ENCODE assay signal across 18 cellular contexts in the genomic region with DNA sequence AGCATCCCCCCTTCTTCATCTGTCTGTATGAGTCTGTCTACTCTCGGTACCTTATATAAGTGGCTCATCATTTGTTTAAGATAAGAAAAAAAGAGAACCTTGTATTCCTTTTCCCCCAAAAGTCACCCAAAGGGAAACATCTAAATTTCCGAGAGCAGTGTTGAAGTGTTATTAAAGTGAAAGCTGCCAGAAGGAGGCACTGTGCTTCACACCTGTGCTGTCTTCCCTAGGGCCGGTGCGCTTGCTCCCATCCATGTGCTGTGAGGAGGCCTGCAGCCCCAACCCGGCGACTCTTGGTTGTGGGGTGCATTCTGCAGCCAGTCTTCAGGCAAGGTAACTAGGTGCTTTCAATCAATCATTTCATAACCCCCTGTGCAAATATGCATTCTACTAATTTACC.
A peak's percentile ranks its signal among the peaks of the same experiment; 100 is the strongest.
DNase-seq lines count a peak whose midpoint lies in the region; ATAC-seq, FAIRE-seq and TF ChIP-seq lines count a peak whose summit lies in the region.
"Had no signal": no experiment of that assay in that cellular context is flagged by ENCODE, and none has a peak within 500 bp of the region (broad histone marks: within the 10 kb centered on the region; RNA-seq: fewer than 3 reads in every experiment).

No MANE protein-coding gene starts in this region.

- no peak for TF ChIP-seq POLR2A in A549 (IDR thresholded peaks at IDR 0.05; ENCODE audit: low read length)

- H3K9me2 ChIP-seq in OCI-LY1 (ENCODE audit: low read depth, low read length): no peaks in the 10 kb centered on the region
- H3K9me2 ChIP-seq in hepatocyte (replicated peaks; ENCODE audit: insufficient read depth): no peaks in the 10 kb centered on the region

- H3K4me2 ChIP-seq in A549 (no peak overlapping the region), OCI-LY1 (ENCODE audit: low read length) (no peak overlapping the region), hepatocyte (no peak overlapping the region)

- H3K4me1 ChIP-seq in A549 (no peaks in the 10 kb centered on the region), OCI-LY1 (ENCODE audit: insufficient read depth, low read length, severe bottlenecking) (no peaks in the 10 kb centered on the region), hepatocyte (ENCODE audit: insufficient read depth) (peaks cover 6% of the 10 kb centered on the region)
- H3K4me1 ChIP-seq: breast epithelium had no signal

- POLR2A ChIA-PET in A549 (lab: Yijun Ruan, JAX): no interaction called here

- ATAC-seq in A549 (0 out of 6 replicates have a peak, but pooled peaks of 1 of the 2 experiments have one; percentile 33), GM21737 (IDR thresholded peaks at IDR 0.05; ENCODE audit: unreplicated experiment) (no peak), HG02571 (IDR thresholded peaks at IDR 0.05; ENCODE audit: unreplicated experiment) (no peak), HG03159 (IDR thresholded peaks at IDR 0.05; ENCODE audit: unreplicated experiment) (no peak)
- ATAC-seq: upper lobe of right lung had no signal

- TF ChIP-seq EP300 in A549 (IDR thresholded peaks at IDR 0.05): no peak

- H3K4me3 ChIP-seq in A549 (no peak overlapping the region), OCI-LY1 (ENCODE audit: low read depth, low read length, poor library complexity, severe bottlenecking) (no peak overlapping the region), hepatocyte (no peak overlapping the region)
- H3K4me3 ChIP-seq: breast epithelium, ovary, SK-N-MC, upper lobe of right lung had no signal

- 0 out of 5 replicates have a peak, but pooled peaks of 1 of the 2 experiments have one; percentile 13 for TF ChIP-seq RAD21 in A549 (conservative IDR thresholded peaks at IDR 0.05 in 1 of 2, IDR thresholded peaks at IDR 0.05 in 1 of 2)

- H3K27ac ChIP-seq in A549: no peak overlapping the region
- H3K27ac ChIP-seq in OCI-LY1 (ENCODE audit: low read depth, low read length, poor library complexity, severe bottlenecking): no peak overlapping the region
- no peak overlapping the region for H3K27ac ChIP-seq in hepatocyte
- H3K27ac ChIP-seq: breast epithelium, ovary, SK-N-MC, upper lobe of right lung had no signal

- DNase-seq in A549 (ENCODE audit: low read depth in 1 of 2, low spot score in 1 of 2) (no peak), hepatocyte (ENCODE audit: low spot score) (no peak), NCI-H2171 treated with DMSO at 0.1 percent for 48 hours (lab: John Stamatoyannopoulos, UW) (no peak)
- DNase-seq: activated CD4-positive, alpha-beta T cell treated with anti-CD3 and anti-CD28 coated beads for 1 hour; CD8-positive, alpha-beta memory T cell; MV-4-11; NCI-H2029; NCI-H524; ovary; T-helper 9 cell; upper lobe of right lung had no signal

- no peaks in the 10 kb centered on the region for H3F3A ChIP-seq in OCI-LY1 (ENCODE audit: insufficient read depth, low read length)

- 81% methylated on average over 6 of the region's 6 CpGs for WGBS in A549 (ENCODE audit: missing lambda C conversion rate)
- 97% methylated on average over 6 of the region's 6 CpGs for WGBS in hepatocyte (ENCODE audit: low lambda C conversion rate, missing lambda C conversion rate)

- TF ChIP-seq CTCF in A549 (IDR thresholded peaks at IDR 0.05): 0 out of 3 replicates have a peak, but pooled peaks have one; percentile 7
- peak; percentile 27 for TF ChIP-seq CTCF in GM12873 (IDR thresholded peaks at IDR 0.05; ENCODE audit: insufficient read depth, low read depth, low read length, missing control alignments)
- peak; percentile 49; the same call in 1 of the 2 replicates for TF ChIP-seq CTCF in OCI-LY1 (IDR thresholded peaks at IDR 0.05; ENCODE audit: low read length)
- TF ChIP-seq CTCF in hepatocyte (IDR thresholded peaks at IDR 0.05; ENCODE audit: poor library complexity): peak; percentile 5

- no peak overlapping the region for H3K9ac ChIP-seq in OCI-LY1 (ENCODE audit: low read length)

- no peak for FAIRE-seq in A549 (lab: Jason Lieb, UNC)

- H3K9me3 ChIP-seq in A549: no peaks in the 10 kb centered on the region
- no peaks in the 10 kb centered on the region for H3K9me3 ChIP-seq in OCI-LY1 (ENCODE audit: low read length)
- no peaks in the 10 kb centered on the region for H3K9me3 ChIP-seq in hepatocyte (ENCODE audit: low read depth)
- H3K9me3 ChIP-seq: breast epithelium, ovary, upper lobe of right lung had no signal

- H3K36me3 ChIP-seq in OCI-LY1 (ENCODE audit: insufficient read depth, low read length): no peaks in the 10 kb centered on the region
- H3K36me3 ChIP-seq in hepatocyte (replicated peaks; ENCODE audit: insufficient read depth, low read depth): no peaks in the 10 kb centered on the region
- H3K36me3 ChIP-seq: breast epithelium, ovary, upper lobe of right lung had no signal

- no peaks in the 10 kb centered on the region for H3K79me2 ChIP-seq in OCI-LY1 (ENCODE audit: insufficient read depth, low read length)
- no peaks in the 10 kb centered on the region for H3K79me2 ChIP-seq in hepatocyte

- H2AFZ ChIP-seq in OCI-LY1 (ENCODE audit: low read length): no peak overlapping the region
- no peak overlapping the region for H2AFZ ChIP-seq in hepatocyte

- H4K20me1 ChIP-seq in OCI-LY1 (ENCODE audit: insufficient read depth, low read length): no peaks in the 10 kb centered on the region
- H4K20me1 ChIP-seq in hepatocyte (ENCODE audit: insufficient read depth, poor library complexity, severe bottlenecking): no peaks in the 10 kb centered on the region

- no peaks in the 10 kb centered on the region for H3K27me3 ChIP-seq in OCI-LY1 (ENCODE audit: insufficient read depth, low read length)
- H3K27me3 ChIP-seq in hepatocyte: no peaks in the 10 kb centered on the region
- H3K27me3 ChIP-seq: breast epithelium, ovary, upper lobe of right lung had no signal

- CTCF ChIA-PET in A549 (lab: Yijun Ruan, JAX): interaction anchor here (0.6 to 1.2 kb wide), 3 partner anchors 13 to 39 kb away, joined by 3 to 4 read pairs (median 3); no protein-coding TSS in a partner anchor

TF ChIP-seq in A549, 52 proteins besides CTCF, POLR2A, EP300 and RAD21 (continues in another document):
- TF ChIP-seq, protein P1, sequence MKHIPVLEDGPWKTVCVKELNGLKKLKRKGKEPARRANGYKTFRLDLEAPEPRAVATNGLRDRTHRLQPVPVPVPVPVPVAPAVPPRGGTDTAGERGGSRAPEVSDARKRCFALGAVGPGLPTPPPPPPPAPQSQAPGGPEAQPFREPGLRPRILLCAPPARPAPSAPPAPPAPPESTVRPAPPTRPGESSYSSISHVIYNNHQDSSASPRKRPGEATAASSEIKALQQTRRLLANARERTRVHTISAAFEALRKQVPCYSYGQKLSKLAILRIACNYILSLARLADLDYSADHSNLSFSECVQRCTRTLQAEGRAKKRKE (CRISPR knock-in tag; IDR thresholded peaks at IDR 0.05; ENCODE audit: low read depth): no peak
- TF ChIP-seq HOXB13 (CRISPR knock-in tag; IDR thresholded peaks at IDR 0.05; ENCODE audit: low read depth) (no peak), HOXA7 (CRISPR knock-in tag; IDR thresholded peaks at IDR 0.05) (no peak), HOXB5 (CRISPR knock-in tag; IDR thresholded peaks at IDR 0.05) (no peak), REST (IDR thresholded peaks at IDR 0.05) (no peak), PHF8 (IDR thresholded peaks at IDR 0.05; ENCODE audit: borderline replicate concordance, low read depth) (no peak), RARB (CRISPR knock-in tag; IDR thresholded peaks at IDR 0.05) (no peak), MAFK (IDR thresholded peaks at IDR 0.05; ENCODE audit: partially characterized antibody) (no peak), CEBPB (IDR thresholded peaks at IDR 0.05) (no peak)
- TF ChIP-seq, protein P2, sequence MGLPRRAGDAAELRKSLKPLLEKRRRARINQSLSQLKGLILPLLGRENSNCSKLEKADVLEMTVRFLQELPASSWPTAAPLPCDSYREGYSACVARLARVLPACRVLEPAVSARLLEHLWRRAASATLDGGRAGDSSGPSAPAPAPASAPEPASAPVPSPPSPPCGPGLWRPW (IDR thresholded peaks at IDR 0.05): no peak
- TF ChIP-seq, protein P3, sequence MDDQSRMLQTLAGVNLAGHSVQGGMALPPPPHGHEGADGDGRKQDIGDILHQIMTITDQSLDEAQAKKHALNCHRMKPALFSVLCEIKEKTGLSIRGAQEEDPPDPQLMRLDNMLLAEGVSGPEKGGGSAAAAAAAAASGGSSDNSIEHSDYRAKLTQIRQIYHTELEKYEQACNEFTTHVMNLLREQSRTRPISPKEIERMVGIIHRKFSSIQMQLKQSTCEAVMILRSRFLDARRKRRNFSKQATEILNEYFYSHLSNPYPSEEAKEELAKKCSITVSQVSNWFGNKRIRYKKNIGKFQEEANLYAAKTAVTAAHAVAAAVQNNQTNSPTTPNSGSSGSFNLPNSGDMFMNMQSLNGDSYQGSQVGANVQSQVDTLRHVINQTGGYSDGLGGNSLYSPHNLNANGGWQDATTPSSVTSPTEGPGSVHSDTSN (IDR thresholded peaks at IDR 0.05): no peak
- TF ChIP-seq, protein P4, sequence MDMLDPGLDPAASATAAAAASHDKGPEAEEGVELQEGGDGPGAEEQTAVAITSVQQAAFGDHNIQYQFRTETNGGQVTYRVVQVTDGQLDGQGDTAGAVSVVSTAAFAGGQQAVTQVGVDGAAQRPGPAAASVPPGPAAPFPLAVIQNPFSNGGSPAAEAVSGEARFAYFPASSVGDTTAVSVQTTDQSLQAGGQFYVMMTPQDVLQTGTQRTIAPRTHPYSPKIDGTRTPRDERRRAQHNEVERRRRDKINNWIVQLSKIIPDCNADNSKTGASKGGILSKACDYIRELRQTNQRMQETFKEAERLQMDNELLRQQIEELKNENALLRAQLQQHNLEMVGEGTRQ (IDR thresholded peaks at IDR 0.05): no peak
